Comparison of ENCODE assay signal across 1 cellular context in the genomic region with DNA sequence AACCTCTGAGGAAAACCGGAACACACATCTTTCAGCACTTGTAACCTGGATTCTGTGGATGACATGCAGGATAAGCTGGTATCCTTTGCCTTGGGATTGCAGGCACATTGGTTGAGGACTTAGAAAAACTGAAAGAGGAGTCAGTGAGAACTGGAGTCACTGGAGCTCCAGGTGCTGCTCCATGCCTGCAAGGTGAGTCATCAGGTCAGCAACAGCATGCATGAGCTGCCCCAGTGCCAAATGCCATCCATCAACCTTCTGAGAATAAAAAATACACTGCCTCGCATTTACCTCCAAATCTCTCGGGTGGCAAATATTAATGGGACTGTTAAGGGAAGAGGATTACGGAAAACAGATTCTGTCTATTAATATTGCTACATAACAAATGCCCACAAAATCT.
TF ChIP-seq lines count a peak whose summit lies in the region.

No MANE protein-coding gene starts in this region.

TF ChIP-seq in GM23338, 12 proteins besides CTCF, POLR2A, EP300 and RAD21:
- TF ChIP-seq, protein P1, sequence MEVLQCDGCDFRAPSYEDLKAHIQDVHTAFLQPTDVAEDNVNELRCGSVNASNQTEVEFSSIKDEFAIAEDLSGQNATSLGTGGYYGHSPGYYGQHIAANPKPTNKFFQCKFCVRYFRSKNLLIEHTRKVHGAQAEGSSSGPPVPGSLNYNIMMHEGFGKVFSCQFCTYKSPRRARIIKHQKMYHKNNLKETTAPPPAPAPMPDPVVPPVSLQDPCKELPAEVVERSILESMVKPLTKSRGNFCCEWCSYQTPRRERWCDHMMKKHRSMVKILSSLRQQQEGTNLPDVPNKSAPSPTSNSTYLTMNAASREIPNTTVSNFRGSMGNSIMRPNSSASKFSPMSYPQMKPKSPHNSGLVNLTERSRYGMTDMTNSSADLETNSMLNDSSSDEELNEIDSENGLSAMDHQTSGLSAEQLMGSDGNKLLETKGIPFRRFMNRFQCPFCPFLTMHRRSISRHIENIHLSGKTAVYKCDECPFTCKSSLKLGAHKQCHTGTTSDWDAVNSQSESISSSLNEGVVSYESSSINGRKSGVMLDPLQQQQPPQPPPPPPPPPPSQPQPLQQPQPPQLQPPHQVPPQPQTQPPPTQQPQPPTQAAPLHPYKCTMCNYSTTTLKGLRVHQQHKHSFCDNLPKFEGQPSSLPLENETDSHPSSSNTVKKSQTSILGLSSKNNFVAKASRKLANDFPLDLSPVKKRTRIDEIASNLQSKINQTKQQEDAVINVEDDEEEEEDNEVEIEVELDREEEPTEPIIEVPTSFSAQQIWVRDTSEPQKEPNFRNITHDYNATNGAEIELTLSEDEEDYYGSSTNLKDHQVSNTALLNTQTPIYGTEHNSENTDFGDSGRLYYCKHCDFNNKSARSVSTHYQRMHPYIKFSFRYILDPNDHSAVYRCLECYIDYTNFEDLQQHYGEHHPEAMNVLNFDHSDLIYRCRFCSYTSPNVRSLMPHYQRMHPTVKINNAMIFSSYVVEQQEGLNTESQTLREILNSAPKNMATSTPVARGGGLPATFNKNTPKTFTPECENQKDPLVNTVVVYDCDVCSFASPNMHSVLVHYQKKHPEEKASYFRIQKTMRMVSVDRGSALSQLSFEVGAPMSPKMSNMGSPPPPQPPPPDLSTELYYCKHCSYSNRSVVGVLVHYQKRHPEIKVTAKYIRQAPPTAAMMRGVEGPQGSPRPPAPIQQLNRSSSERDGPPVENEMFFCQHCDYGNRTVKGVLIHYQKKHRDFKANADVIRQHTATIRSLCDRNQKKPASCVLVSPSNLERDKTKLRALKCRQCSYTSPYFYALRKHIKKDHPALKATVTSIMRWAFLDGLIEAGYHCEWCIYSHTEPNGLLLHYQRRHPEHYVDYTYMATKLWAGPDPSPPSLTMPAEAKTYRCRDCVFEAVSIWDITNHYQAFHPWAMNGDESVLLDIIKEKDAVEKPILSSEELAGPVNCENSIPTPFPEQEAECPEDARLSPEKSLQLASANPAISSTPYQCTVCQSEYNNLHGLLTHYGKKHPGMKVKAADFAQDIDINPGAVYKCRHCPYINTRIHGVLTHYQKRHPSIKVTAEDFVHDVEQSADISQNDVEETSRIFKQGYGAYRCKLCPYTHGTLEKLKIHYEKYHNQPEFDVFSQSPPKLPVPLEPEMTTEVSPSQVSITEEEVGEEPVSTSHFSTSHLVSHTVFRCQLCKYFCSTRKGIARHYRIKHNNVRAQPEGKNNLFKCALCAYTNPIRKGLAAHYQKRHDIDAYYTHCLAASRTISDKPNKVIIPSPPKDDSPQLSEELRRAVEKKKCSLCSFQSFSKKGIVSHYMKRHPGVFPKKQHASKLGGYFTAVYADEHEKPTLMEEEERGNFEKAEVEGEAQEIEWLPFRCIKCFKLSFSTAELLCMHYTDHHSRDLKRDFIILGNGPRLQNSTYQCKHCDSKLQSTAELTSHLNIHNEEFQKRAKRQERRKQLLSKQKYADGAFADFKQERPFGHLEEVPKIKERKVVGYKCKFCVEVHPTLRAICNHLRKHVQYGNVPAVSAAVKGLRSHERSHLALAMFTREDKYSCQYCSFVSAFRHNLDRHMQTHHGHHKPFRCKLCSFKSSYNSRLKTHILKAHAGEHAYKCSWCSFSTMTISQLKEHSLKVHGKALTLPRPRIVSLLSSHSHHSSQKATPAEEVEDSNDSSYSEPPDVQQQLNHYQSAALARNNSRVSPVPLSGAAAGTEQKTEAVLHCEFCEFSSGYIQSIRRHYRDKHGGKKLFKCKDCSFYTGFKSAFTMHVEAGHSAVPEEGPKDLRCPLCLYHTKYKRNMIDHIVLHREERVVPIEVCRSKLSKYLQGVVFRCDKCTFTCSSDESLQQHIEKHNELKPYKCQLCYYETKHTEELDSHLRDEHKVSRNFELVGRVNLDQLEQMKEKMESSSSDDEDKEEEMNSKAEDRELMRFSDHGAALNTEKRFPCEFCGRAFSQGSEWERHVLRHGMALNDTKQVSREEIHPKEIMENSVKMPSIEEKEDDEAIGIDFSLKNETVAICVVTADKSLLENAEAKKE (CRISPR knock-in tag; IDR thresholded peaks at IDR 0.05) = no peak
- TF ChIP-seq, protein P2, sequence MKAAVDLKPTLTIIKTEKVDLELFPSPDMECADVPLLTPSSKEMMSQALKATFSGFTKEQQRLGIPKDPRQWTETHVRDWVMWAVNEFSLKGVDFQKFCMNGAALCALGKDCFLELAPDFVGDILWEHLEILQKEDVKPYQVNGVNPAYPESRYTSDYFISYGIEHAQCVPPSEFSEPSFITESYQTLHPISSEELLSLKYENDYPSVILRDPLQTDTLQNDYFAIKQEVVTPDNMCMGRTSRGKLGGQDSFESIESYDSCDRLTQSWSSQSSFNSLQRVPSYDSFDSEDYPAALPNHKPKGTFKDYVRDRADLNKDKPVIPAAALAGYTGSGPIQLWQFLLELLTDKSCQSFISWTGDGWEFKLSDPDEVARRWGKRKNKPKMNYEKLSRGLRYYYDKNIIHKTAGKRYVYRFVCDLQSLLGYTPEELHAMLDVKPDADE (IDR thresholded peaks at IDR 0.05) = no peak
- TF ChIP-seq REST (IDR thresholded peaks at IDR 0.05; ENCODE audit: unreplicated experiment) (no peak), EZH2phosphoT487 (IDR thresholded peaks at IDR 0.05; ENCODE audit: unreplicated experiment) (no peak), JUNB (IDR thresholded peaks at IDR 0.05; ENCODE audit: unreplicated experiment) (no peak), STAT1 (IDR thresholded peaks at IDR 0.05; ENCODE audit: unreplicated experiment) (no peak), POLR2AphosphoS5 (IDR thresholded peaks at IDR 0.05; ENCODE audit: low read depth) (no peak), ZNF114 (CRISPR knock-in tag; IDR thresholded peaks at IDR 0.05) (no peak), CREB1 (CRISPR knock-in tag; IDR thresholded peaks at IDR 0.05; ENCODE audit: low read depth) (no peak), EZH2 (IDR thresholded peaks at IDR 0.05; ENCODE audit: low read depth, unreplicated experiment) (no peak), NANOG (IDR thresholded peaks at IDR 0.05; ENCODE audit: borderline replicate concordance) (no peak), ZNF331 (CRISPR knock-in tag; IDR thresholded peaks at IDR 0.05; ENCODE audit: low read depth) (no peak)
